In genomic region chr19:46497773-46498172, GRCh38 we compare ENCODE assay signal across 23 cellular contexts. TPM values are rescaled to one million over a fixed set of nuclear protein-coding genes. Genes with fewer than 3 reads are reported as not detected.
DNase-seq lines count a peak whose midpoint lies in the region; ATAC-seq and TF ChIP-seq lines count a peak whose summit lies in the region.
"Had no signal": no experiment of that assay in that cellular context is flagged by ENCODE, and none has a peak within 500 bp of the region (broad histone marks: within the 10 kb centered on the region; RNA-seq: fewer than 3 reads in every experiment).

No MANE protein-coding gene starts in this region.

- no peak overlapping the region for H2BK20ac ChIP-seq in IMR-90 (ENCODE audit: low read depth, low read length)

- TF ChIP-seq POLR2A in IMR-90 (IDR thresholded peaks at IDR 0.05; ENCODE audit: low read depth, low read length): no peak

- no peaks in the 10 kb centered on the region for H3K79me1 ChIP-seq in IMR-90 (ENCODE audit: low read depth in 1 of 2, low read length in 2 of 2)

- no peak overlapping the region for H3K14ac ChIP-seq in IMR-90 (replicated peaks; ENCODE audit: low read depth, low read length)

- WGBS in IMR-90 (ENCODE audit: extremely low coverage in 2 of 2, insufficient read length in 1 of 2), 2 experiments: 82% methylated on average over 3 of the region's 8 CpGs; no CpG with 5 or more reads in 1 of the 2 experiments

- H3K36me3 ChIP-seq in IMR-90 (ENCODE audit: control insufficient read depth, insufficient read depth, low read length) (no peaks in the 10 kb centered on the region), Caco-2 (ENCODE audit: control insufficient read depth, insufficient read depth, low read length) (no peaks in the 10 kb centered on the region), upper lobe of right lung (no peaks in the 10 kb centered on the region)

- no peak overlapping the region for H3K18ac ChIP-seq in IMR-90 (ENCODE audit: low read depth, low read length)

- no peak overlapping the region for H2AK9ac ChIP-seq in IMR-90 (replicated peaks; ENCODE audit: low read depth, low read length, poor library complexity)

- H3K9ac ChIP-seq in IMR-90 (ENCODE audit: low read depth, low read length): no peak overlapping the region
- H3K9ac ChIP-seq: KMS-11, SK-N-SH had no signal

- H3K27ac ChIP-seq in IMR-90 (ENCODE audit: insufficient read depth, low read length): no peak overlapping the region
- no peak overlapping the region for H3K27ac ChIP-seq in upper lobe of right lung
- H3K27ac ChIP-seq: KMS-11 had no signal

- no peak overlapping the region for H2BK5ac ChIP-seq in IMR-90 (ENCODE audit: low read depth, low read length, poor library complexity, severe bottlenecking)

- no peak overlapping the region for H3K23ac ChIP-seq in IMR-90 (ENCODE audit: low read depth, low read length)

- no peak for TF ChIP-seq CTCF in IMR-90 (conservative IDR thresholded peaks at IDR 0.05; ENCODE audit: low read depth, low read length)
- no peak for TF ChIP-seq CTCF in endothelial cell (IDR thresholded peaks at IDR 0.05; ENCODE audit: unreplicated experiment)
- no peak for TF ChIP-seq CTCF in neural crest cell (conservative IDR thresholded peaks at IDR 0.05)
- TF ChIP-seq CTCF in Caco-2 (IDR thresholded peaks at IDR 0.05; ENCODE audit: insufficient read depth in 1 of 2, low read depth in 1 of 2, low read length in 1 of 2, severe bottlenecking in 1 of 2, unreplicated experiment in 1 of 2): no peak
- TF ChIP-seq CTCF in upper lobe of right lung (IDR thresholded peaks at IDR 0.05): no peak

- no peak overlapping the region for H2AK5ac ChIP-seq in IMR-90 (ENCODE audit: low read depth, low read length)

- H3K27me3 ChIP-seq in IMR-90 (ENCODE audit: control insufficient read depth, insufficient read depth, low read length) (peaks cover 26% of the 10 kb centered on the region), Caco-2 (replicated peaks; ENCODE audit: control insufficient read depth, insufficient read depth, low read length) (no peaks in the 10 kb centered on the region), upper lobe of right lung (peaks cover 18% of the 10 kb centered on the region)

- no peaks in the 10 kb centered on the region for H3K9me1 ChIP-seq in IMR-90 (ENCODE audit: insufficient read depth, low read length)

- H2BK15ac ChIP-seq in IMR-90 (ENCODE audit: low read depth, low read length): no peak overlapping the region

- H4K20me1 ChIP-seq in IMR-90 (ENCODE audit: insufficient read depth, low read length): no peaks in the 10 kb centered on the region

- H3K9me3 ChIP-seq in IMR-90 (ENCODE audit: control insufficient read depth, insufficient read depth, low read length) (no peaks in the 10 kb centered on the region), Caco-2 (no peaks in the 10 kb centered on the region), upper lobe of right lung (no peaks in the 10 kb centered on the region)
- H3K9me3 ChIP-seq: SK-N-SH had no signal

- H2AFZ ChIP-seq in IMR-90 (replicated peaks; ENCODE audit: low read length, poor library complexity): no peak overlapping the region

- intact Hi-C loops in IMR-90 (cut with micrococcal nuclease) (no loop called here), Caco-2 (cut with micrococcal nuclease; ENCODE audit: unreplicated experiment) (no loop called here), upper lobe of right lung (cut with DNase I) (no loop called here)

- H3K4me1 Mint-ChIP-seq in endothelial cell (ENCODE audit: unreplicated experiment) (no peaks in the 10 kb centered on the region), neural crest cell (peaks cover 28% of the 10 kb centered on the region), Caco-2 (ENCODE audit: low read depth, unreplicated experiment) (no peaks in the 10 kb centered on the region)

- BruUV-seq in IMR-90 (replicated peaks; lab: Mats Ljungman, UMichigan) (no TSS peak), Caco-2 (replicated peaks; lab: Mats Ljungman, UMichigan) (no TSS peak)

- in situ Hi-C loops in IMR-90 (cut with MboI; ENCODE audit: low sequenced_read_pairs): no loop called here

- no peak overlapping the region for H3K4ac ChIP-seq in IMR-90 (ENCODE audit: low read depth, low read length)

- H3K4me1 ChIP-seq in IMR-90 (ENCODE audit: control insufficient read depth, insufficient read depth, low read length): no peaks in the 10 kb centered on the region
- H3K4me1 ChIP-seq in Caco-2: no peaks in the 10 kb centered on the region
- H3K4me1 ChIP-seq in upper lobe of right lung: peaks cover 16% of the 10 kb centered on the region

- H3K36me3 Mint-ChIP-seq in endothelial cell (ENCODE audit: low read depth, unreplicated experiment) (no peaks in the 10 kb centered on the region), neural crest cell (ENCODE audit: low read depth) (no peaks in the 10 kb centered on the region), Caco-2 (ENCODE audit: insufficient read depth, unreplicated experiment) (no peaks in the 10 kb centered on the region)

- no peak overlapping the region for H3K4me3 ChIP-seq in IMR-90 (ENCODE audit: insufficient read depth, low read depth, low read length)
- no peak overlapping the region for H3K4me3 ChIP-seq in Caco-2 (ENCODE audit: low read depth, low read length)
- no peak overlapping the region for H3K4me3 ChIP-seq in upper lobe of right lung

- no peak overlapping the region for H3K56ac ChIP-seq in IMR-90 (ENCODE audit: extremely low read depth, insufficient read depth, low read length)

- H3K27me3 Mint-ChIP-seq in endothelial cell (ENCODE audit: unreplicated experiment) (peaks cover 14% of the 10 kb centered on the region), neural crest cell (ENCODE audit: low read depth) (peaks cover 3% of the 10 kb centered on the region), Caco-2 (ENCODE audit: insufficient read depth, unreplicated experiment) (no peaks in the 10 kb centered on the region)

- H4K91ac ChIP-seq in IMR-90 (ENCODE audit: insufficient read depth, low read depth, low read length): no peak overlapping the region

- no peak overlapping the region for H4K5ac ChIP-seq in IMR-90 (ENCODE audit: low read depth, low read length)

- H3K4me2 ChIP-seq in IMR-90 (ENCODE audit: low read depth, low read length): no peak overlapping the region
- H3K4me2 ChIP-seq: KMS-11, SK-N-SH had no signal

- H3K9me3 Mint-ChIP-seq in endothelial cell (ENCODE audit: unreplicated experiment) (no peaks in the 10 kb centered on the region), neural crest cell (no peaks in the 10 kb centered on the region), Caco-2 (ENCODE audit: unreplicated experiment) (no peaks in the 10 kb centered on the region)
- H3K9me3 Mint-ChIP-seq: CD4-positive, alpha-beta T cell had no signal

- H3K4me3 Mint-ChIP-seq in endothelial cell (ENCODE audit: unreplicated experiment): peak overlapping the region; percentile 40
- H3K4me3 Mint-ChIP-seq in neural crest cell: no peak overlapping the region
- no peak overlapping the region for H3K4me3 Mint-ChIP-seq in Caco-2 (ENCODE audit: unreplicated experiment)
- H3K4me3 Mint-ChIP-seq: CD4-positive, alpha-beta T cell had no signal

- dilution Hi-C loops in IMR-90 (cut with HindIII; ENCODE audit: low sequenced_read_pairs, unreplicated experiment): no loop called here

- no peak for ATAC-seq in IMR-90 (ENCODE audit: low read depth)
- no peak for ATAC-seq in upper lobe of right lung
- ATAC-seq: PC-3 had no signal

- TF ChIP-seq RAD21 in IMR-90 (IDR thresholded peaks at IDR 0.05; ENCODE audit: low read length): no peak

- CTCF ChIA-PET in IMR-90 (lab: Yijun Ruan, JAX): no interaction called here
- CTCF ChIA-PET in Caco-2 (lab: Charles Lee): interaction anchor here (0.6 kb wide), 1 partner anchor 10 kb away, joined by 3 read pairs; no protein-coding TSS in a partner anchor

- no peak overlapping the region for H2BK120ac ChIP-seq in IMR-90 (ENCODE audit: low read depth, low read length)

- peak; percentile 18 for DNase-seq in AG08396 (ENCODE audit: low spot score)
- peak; percentile 14 for DNase-seq in IMR-90
- DNase-seq in endothelial cell (ENCODE audit: low spot score): no peak
- no peak for DNase-seq in neural crest cell (ENCODE audit: low read depth, low spot score)
- no peak for DNase-seq in Caco-2
- no peak for DNase-seq in GM19238 (ENCODE audit: insufficient read length, low spot score)
- no peak for DNase-seq in upper lobe of right lung
- DNase-seq: 8988T; ACHN; CD4-positive, alpha-beta T cell; DMS79 treated with DMSO at 0.1 percent for 48 hours; GF-D8; NCI-H1048; NCI-H1417; NCI-H1694; NCI-H2029 treated with DMSO at 0.1 percent for 48 hours; NCI-H446 treated with DMSO at 0.1 percent for 48 hours; NCI-H526; NCI-H82; NK-92 treated with Interleukin-12 subunit alpha and Interleukin-12 subunit beta, amount 100 ng/mL, for 24 hours; PC-3; SK-N-SH had no signal

- H3K27ac Mint-ChIP-seq in endothelial cell (ENCODE audit: unreplicated experiment): peak overlapping the region; percentile 79
- H3K27ac Mint-ChIP-seq in neural crest cell (ENCODE audit: unreplicated experiment): peak overlapping the region; percentile 35
- H3K27ac Mint-ChIP-seq in Caco-2 (ENCODE audit: unreplicated experiment): no peak overlapping the region
- H3K27ac Mint-ChIP-seq: CD4-positive, alpha-beta T cell had no signal

- H4K8ac ChIP-seq in IMR-90 (ENCODE audit: low read depth in 2 of 2, low read length in 2 of 2): no peak overlapping the region

- POLR2A ChIA-PET in IMR-90 (lab: Charles Lee; ENCODE audit: unreplicated experiment): no interaction called here
- POLR2A ChIA-PET in Caco-2 (lab: Charles Lee): no interaction called here

TF ChIP-seq in IMR-90, 13 proteins besides CTCF, POLR2A, EP300 and RAD21 (continues in another document):
- no peak for TF ChIP-seq USF2 (IDR thresholded peaks at IDR 0.05; ENCODE audit: low read depth, low read length)

RNA-seq across cellular contexts. Expression of gene PNMA8B, which starts 2.1 kb away (rescaled TPM):
- under 0.01 and 0.18 TPM in 2 replicates for total RNA-seq in IMR-90 (2012; rRNA removed)
- polyA plus RNA-seq in IMR-90 (2012; rRNA removed): 0.11 and 0.12 TPM in 2 replicates
- 0.22 and 0.24 TPM in 2 replicates for polyA plus RNA-seq in IMR-90 (2012; cell fraction: cytosol; rRNA removed)
- polyA plus RNA-seq in IMR-90 (2012; cell fraction: nucleus; rRNA removed; ENCODE audit: low replicate concordance): 0.10 and 0.12 TPM in 2 replicates
- total RNA-seq in endothelial cell (ENCODE audit: unreplicated experiment): 1.3 TPM
- total RNA-seq in neural crest cell: 4.6 and 5.3 TPM in 2 replicates
- total RNA-seq in Caco-2 (2022): 0.11 TPM in 1 of 2 replicates, not detected in the other
- 1.9 TPM for total RNA-seq in upper lobe of right lung
- total RNA-seq: PC-3 had no signal

RNA-seq across cellular contexts. Expression of gene PNMA8A, which starts 26.4 kb away (rescaled TPM):
- total RNA-seq in IMR-90 (2012; rRNA removed) (0.83 and 0.90 TPM in 2 replicates), endothelial cell (ENCODE audit: unreplicated experiment) (12.4 TPM), neural crest cell (28.4 and 29.9 TPM in 2 replicates), Caco-2 (2022) (not detected in 2 replicates), upper lobe of right lung (1.8 TPM)
- polyA plus RNA-seq in IMR-90 (2012; rRNA removed): 0.73 and 0.77 TPM in 2 replicates
- 1.5 and 2.5 TPM in 2 replicates for polyA plus RNA-seq in IMR-90 (2012; cell fraction: cytosol; rRNA removed)
- polyA plus RNA-seq in IMR-90 (2012; cell fraction: nucleus; rRNA removed; ENCODE audit: low replicate concordance): 0.46 and 0.81 TPM in 2 replicates
- total RNA-seq: CD4-positive, alpha-beta T cell; PC-3 had no signal

Comparison
In these comparisons a context has a peak if more than half of its experiments do, and no peak if none do; other contexts are left out.
1. DNase-seq: peak in AG08396 (single experiment) and IMR-90 (single experiment); none in endothelial cell (single experiment), neural crest cell (single experiment), Caco-2 (0 of 2), GM19238 (single experiment) and upper lobe of right lung (single experiment).